1 cellular context compared by ENCODE assay signal in the genomic region with DNA sequence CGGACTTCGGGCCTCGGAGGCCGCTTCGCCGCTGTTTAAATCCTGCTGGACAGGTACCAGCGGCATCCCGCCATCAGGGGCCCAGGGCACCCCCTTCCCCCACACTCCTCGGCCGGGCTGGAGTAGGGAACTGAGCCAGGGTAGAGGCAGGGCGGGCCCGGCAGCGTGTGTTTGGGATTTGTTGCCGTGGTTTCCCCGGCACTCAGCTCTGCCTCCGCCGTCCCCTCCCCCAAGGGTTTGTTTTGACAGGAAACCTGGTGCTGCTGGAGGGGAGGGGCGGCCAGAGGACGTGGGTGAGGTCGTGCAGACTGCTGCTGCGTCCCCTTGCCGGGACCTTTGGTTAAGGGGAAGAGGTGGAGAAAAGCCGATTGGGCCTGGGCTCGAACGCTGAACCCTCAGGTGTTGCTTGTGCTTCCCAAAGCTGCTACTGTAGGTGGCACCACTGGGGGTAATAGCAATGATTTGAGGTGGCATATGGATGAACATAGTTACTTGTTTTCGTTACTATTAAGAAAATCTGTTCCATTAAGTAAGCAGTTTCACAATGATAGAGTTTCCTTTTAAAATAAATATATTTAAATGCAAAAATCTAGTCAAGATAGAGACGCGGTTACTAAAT.
TF ChIP-seq lines count a peak whose summit lies in the region.

No MANE protein-coding gene starts in this region.

TF ChIP-seq in HEK293, 187 proteins besides CTCF, POLR2A, EP300 and RAD21 (continued from another document and continues in another):
- 0 out of 2 replicates have a peak, but pooled peaks have one; percentile 42 for TF ChIP-seq ZBTB10 (tag by site-specific recombination; IDR thresholded peaks at IDR 0.05)
- TF ChIP-seq WT1 (tag by site-specific recombination; IDR thresholded peaks at IDR 0.05), result no peak
- TF ChIP-seq ZFP69B (tag by site-specific recombination; IDR thresholded peaks at IDR 0.05), result no peak; the same call in 1 of the 2 replicates
- no peak for TF ChIP-seq FEZF1 (tag by site-specific recombination; IDR thresholded peaks at IDR 0.05)
- no peak for TF ChIP-seq ZNF112 (tag by site-specific recombination; IDR thresholded peaks at IDR 0.05)
- no peak for TF ChIP-seq ZNF621 (tag by site-specific recombination; IDR thresholded peaks at IDR 0.05)
- TF ChIP-seq ZNF362 (tag by site-specific recombination; IDR thresholded peaks at IDR 0.05), result no peak
- no peak for TF ChIP-seq REPIN1 (tag by site-specific recombination; IDR thresholded peaks at IDR 0.05; ENCODE audit: low read depth)
- no peak for TF ChIP-seq ZNF629 (tag by site-specific recombination; IDR thresholded peaks at IDR 0.05)
- TF ChIP-seq, protein P1, sequence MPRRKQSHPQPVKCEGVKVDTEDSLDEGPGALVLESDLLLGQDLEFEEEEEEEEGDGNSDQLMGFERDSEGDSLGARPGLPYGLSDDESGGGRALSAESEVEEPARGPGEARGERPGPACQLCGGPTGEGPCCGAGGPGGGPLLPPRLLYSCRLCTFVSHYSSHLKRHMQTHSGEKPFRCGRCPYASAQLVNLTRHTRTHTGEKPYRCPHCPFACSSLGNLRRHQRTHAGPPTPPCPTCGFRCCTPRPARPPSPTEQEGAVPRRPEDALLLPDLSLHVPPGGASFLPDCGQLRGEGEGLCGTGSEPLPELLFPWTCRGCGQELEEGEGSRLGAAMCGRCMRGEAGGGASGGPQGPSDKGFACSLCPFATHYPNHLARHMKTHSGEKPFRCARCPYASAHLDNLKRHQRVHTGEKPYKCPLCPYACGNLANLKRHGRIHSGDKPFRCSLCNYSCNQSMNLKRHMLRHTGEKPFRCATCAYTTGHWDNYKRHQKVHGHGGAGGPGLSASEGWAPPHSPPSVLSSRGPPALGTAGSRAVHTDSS (tag by site-specific recombination; IDR thresholded peaks at IDR 0.05), result no peak
- TF ChIP-seq ZNF76 (tag by site-specific recombination; IDR thresholded peaks at IDR 0.05; ENCODE audit: borderline replicate concordance, low read depth), result peak; percentile 65
- TF ChIP-seq ZNF548 (tag by site-specific recombination; IDR thresholded peaks at IDR 0.05), result 0 out of 2 replicates have a peak, but pooled peaks have one; percentile 5
- TF ChIP-seq ZNF777 (tag by site-specific recombination; IDR thresholded peaks at IDR 0.05; ENCODE audit: borderline replicate concordance), result no peak
- TF ChIP-seq ELK4 (IDR thresholded peaks at IDR 0.05; ENCODE audit: borderline replicate concordance, low read depth, low read length), result no peak
- TF ChIP-seq INSM2 (tag by site-specific recombination; IDR thresholded peaks at IDR 0.05), result no peak
- TF ChIP-seq ZNF24 (tag by site-specific recombination; IDR thresholded peaks at IDR 0.05), result 0 out of 2 replicates have a peak, but pooled peaks have one; percentile 23
- TF ChIP-seq ZNF335 (tag by site-specific recombination; conservative IDR thresholded peaks at IDR 0.05), result no peak; the same call in 1 of the 2 replicates
- TF ChIP-seq ZBTB48 (tag by site-specific recombination; IDR thresholded peaks at IDR 0.05), result peak; percentile 56; the same call in 1 of the 2 replicates
- no peak for TF ChIP-seq PRDM6 (tag by site-specific recombination; IDR thresholded peaks at IDR 0.05)
- TF ChIP-seq PRDM1 (tag by site-specific recombination; IDR thresholded peaks at IDR 0.05), result no peak
- no peak for TF ChIP-seq ZNF549 (tag by site-specific recombination; IDR thresholded peaks at IDR 0.05)
- no peak for TF ChIP-seq ZSCAN23 (tag by site-specific recombination; IDR thresholded peaks at IDR 0.05)
- no peak for TF ChIP-seq ZSCAN16 (tag by site-specific recombination; IDR thresholded peaks at IDR 0.05)
- TF ChIP-seq ZBTB21 (tag by site-specific recombination; IDR thresholded peaks at IDR 0.05), result no peak
- TF ChIP-seq ZNF311 (tag by site-specific recombination; IDR thresholded peaks at IDR 0.05; ENCODE audit: borderline replicate concordance), result no peak
- no peak for TF ChIP-seq ZNF155 (tag by site-specific recombination; IDR thresholded peaks at IDR 0.05)
- TF ChIP-seq ZNF768 (tag by site-specific recombination; IDR thresholded peaks at IDR 0.05), result no peak
- TF ChIP-seq HOXD13 (CRISPR knock-in tag; IDR thresholded peaks at IDR 0.05; ENCODE audit: borderline replicate concordance), result no peak
- TF ChIP-seq GLI2 (tag by site-specific recombination; IDR thresholded peaks at IDR 0.05; ENCODE audit: borderline replicate concordance, low read depth), result no peak
- peak; percentile 52 for TF ChIP-seq ZNF324 (tag by site-specific recombination; IDR thresholded peaks at IDR 0.05)
- TF ChIP-seq, protein P2, sequence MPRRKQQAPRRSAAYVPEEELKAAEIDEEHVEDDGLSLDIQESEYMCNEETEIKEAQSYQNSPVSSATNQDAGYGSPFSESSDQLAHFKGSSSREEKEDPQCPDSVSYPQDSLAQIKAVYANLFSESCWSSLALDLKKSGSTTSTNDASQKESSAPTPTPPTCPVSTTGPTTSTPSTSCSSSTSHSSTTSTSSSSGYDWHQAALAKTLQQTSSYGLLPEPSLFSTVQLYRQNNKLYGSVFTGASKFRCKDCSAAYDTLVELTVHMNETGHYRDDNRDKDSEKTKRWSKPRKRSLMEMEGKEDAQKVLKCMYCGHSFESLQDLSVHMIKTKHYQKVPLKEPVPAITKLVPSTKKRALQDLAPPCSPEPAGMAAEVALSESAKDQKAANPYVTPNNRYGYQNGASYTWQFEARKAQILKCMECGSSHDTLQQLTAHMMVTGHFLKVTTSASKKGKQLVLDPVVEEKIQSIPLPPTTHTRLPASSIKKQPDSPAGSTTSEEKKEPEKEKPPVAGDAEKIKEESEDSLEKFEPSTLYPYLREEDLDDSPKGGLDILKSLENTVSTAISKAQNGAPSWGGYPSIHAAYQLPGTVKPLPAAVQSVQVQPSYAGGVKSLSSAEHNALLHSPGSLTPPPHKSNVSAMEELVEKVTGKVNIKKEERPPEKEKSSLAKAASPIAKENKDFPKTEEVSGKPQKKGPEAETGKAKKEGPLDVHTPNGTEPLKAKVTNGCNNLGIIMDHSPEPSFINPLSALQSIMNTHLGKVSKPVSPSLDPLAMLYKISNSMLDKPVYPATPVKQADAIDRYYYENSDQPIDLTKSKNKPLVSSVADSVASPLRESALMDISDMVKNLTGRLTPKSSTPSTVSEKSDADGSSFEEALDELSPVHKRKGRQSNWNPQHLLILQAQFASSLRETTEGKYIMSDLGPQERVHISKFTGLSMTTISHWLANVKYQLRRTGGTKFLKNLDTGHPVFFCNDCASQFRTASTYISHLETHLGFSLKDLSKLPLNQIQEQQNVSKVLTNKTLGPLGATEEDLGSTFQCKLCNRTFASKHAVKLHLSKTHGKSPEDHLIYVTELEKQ (tag by site-specific recombination; IDR thresholded peaks at IDR 0.05; ENCODE audit: borderline replicate concordance), result no peak
- TF ChIP-seq ZNF707 (tag by site-specific recombination; IDR thresholded peaks at IDR 0.05), result no peak
- TF ChIP-seq ZNF394 (tag by site-specific recombination; IDR thresholded peaks at IDR 0.05; ENCODE audit: borderline replicate concordance), result no peak
- no peak for TF ChIP-seq ZNF561 (tag by site-specific recombination; IDR thresholded peaks at IDR 0.05; ENCODE audit: borderline replicate concordance)
- no peak for TF ChIP-seq ZNF19 (tag by site-specific recombination; IDR thresholded peaks at IDR 0.05; ENCODE audit: low read depth)
- no peak for TF ChIP-seq ZNF624 (tag by site-specific recombination; IDR thresholded peaks at IDR 0.05)
- TF ChIP-seq ZBTB20 (tag by site-specific recombination; IDR thresholded peaks at IDR 0.05), result peak; percentile 96
- TF ChIP-seq ZNF473 (tag by site-specific recombination; IDR thresholded peaks at IDR 0.05), result no peak
- no peak for TF ChIP-seq HOXA7 (CRISPR knock-in tag; IDR thresholded peaks at IDR 0.05; ENCODE audit: borderline replicate concordance)
- TF ChIP-seq ZNF140 (tag by site-specific recombination; IDR thresholded peaks at IDR 0.05), result no peak
- TF ChIP-seq, protein P3, sequence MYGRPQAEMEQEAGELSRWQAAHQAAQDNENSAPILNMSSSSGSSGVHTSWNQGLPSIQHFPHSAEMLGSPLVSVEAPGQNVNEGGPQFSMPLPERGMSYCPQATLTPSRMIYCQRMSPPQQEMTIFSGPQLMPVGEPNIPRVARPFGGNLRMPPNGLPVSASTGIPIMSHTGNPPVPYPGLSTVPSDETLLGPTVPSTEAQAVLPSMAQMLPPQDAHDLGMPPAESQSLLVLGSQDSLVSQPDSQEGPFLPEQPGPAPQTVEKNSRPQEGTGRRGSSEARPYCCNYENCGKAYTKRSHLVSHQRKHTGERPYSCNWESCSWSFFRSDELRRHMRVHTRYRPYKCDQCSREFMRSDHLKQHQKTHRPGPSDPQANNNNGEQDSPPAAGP (tag by site-specific recombination; IDR thresholded peaks at IDR 0.05), result peak; percentile 28; the same call in 1 of the 2 replicates
- no peak for TF ChIP-seq RBAK (tag by site-specific recombination; IDR thresholded peaks at IDR 0.05)
- peak; percentile 52; the same call in 1 of the 2 replicates for TF ChIP-seq YY1 (tag by site-specific recombination; IDR thresholded peaks at IDR 0.05)
- no peak for TF ChIP-seq ZNF184 (tag by site-specific recombination; IDR thresholded peaks at IDR 0.05)
- peak; percentile 76 for TF ChIP-seq ZBTB17 (tag by site-specific recombination; IDR thresholded peaks at IDR 0.05)
- TF ChIP-seq ZNF580 (tag by site-specific recombination; IDR thresholded peaks at IDR 0.05), result 0 out of 2 replicates have a peak, but pooled peaks have one; percentile 61
- peak; percentile 42; the same call in 1 of the 2 replicates for TF ChIP-seq SP3 (tag by site-specific recombination; IDR thresholded peaks at IDR 0.05)
